6 cellular contexts compared by ENCODE assay signal in genomic region chr9:128161230-128161902, GRCh38. TPM values are rescaled to one million over a fixed set of nuclear protein-coding genes. Genes with fewer than 3 reads are reported as not detected.
DNase-seq lines count a peak whose midpoint lies in the region; ATAC-seq and TF ChIP-seq lines count a peak whose summit lies in the region.
"Not testable (repeated sequence)": the region's sequence is repeated elsewhere in the genome, so short reads cannot be mapped to it uniquely, and the experiment has no call there.

No MANE protein-coding gene starts in this region.

- not testable (repeated sequence) for H3K27me3 Mint-ChIP-seq in nephron progenitor cell (ENCODE audit: low read depth, poor library complexity)

- peak overlapping the region; percentile 81 to 97 (median 94) for H3K4me2 ChIP-seq in BLaER1 treated with 17β-estradiol and CSF1 and Interleukin-3, amounts not matched to agents 10 nM and 100 nM
- H3K4me2 ChIP-seq in KMS-11 (peak overlapping the region; percentile 87), fibroblast of lung (ENCODE audit: extremely low read depth, insufficient read depth, low read length) (peak overlapping the region; percentile 86)

- not testable (repeated sequence) for TF ChIP-seq CTCF in KMS-11 (conservative IDR thresholded peaks at IDR 0.05; ENCODE audit: low read depth, low read length); RWPE1 (conservative IDR thresholded peaks at IDR 0.05; ENCODE audit: low read depth); fibroblast of lung (conservative IDR thresholded peaks at IDR 0.05 in 1 of 2, IDR thresholded peaks at IDR 0.05 in 1 of 2; ENCODE audit: low read depth in 1 of 2, low read length in 2 of 2); nephron progenitor cell (IDR thresholded peaks at IDR 0.05)

- peak overlapping the region; percentile 78 for H3K4me3 Mint-ChIP-seq in nephron progenitor cell

- peak overlapping the region; percentile 79 to 97 (median 92); a peak in 18 of 20 replicates for H3K4me3 ChIP-seq in BLaER1 treated with 17β-estradiol and CSF1 and Interleukin-3, amounts not matched to agents 10 nM and 100 nM
- not testable (repeated sequence) for H3K4me3 ChIP-seq in KMS-11 (IDR thresholded peaks at IDR 0.05; ENCODE audit: insufficient read depth, low read depth, low read length)
- H3K4me3 ChIP-seq in fibroblast of lung (replicated peaks in 1 of 4; ENCODE audit: control extremely low read depth in 1 of 4, insufficient read depth in 1 of 4, low read depth in 3 of 4, low read length in 4 of 4), result peak overlapping the region in 3 of 4 experiments; percentile 67 to 93 (median 80)

- POLR2A ChIA-PET in RWPE1 (lab: Yijun Ruan, JAX; ENCODE audit: low non-redundant PET), result interaction anchor here (0.7 to 2.3 kb wide), 3 partner anchors 16 to 33 kb away, joined by 3 to 7 read pairs (median 3); no protein-coding TSS in a partner anchor

- not testable (repeated sequence) for H2AFZ ChIP-seq in KMS-11 (ENCODE audit: low read depth); fibroblast of lung (ENCODE audit: low read length)

- H3K9me3 Mint-ChIP-seq in activated naive CD4-positive, alpha-beta T cell treated with anti-CD3 and anti-CD28 coated beads, Interleukin-2, amount 50 U/mL, for 72 hours; nephron progenitor cell: not testable (repeated sequence)

- not testable (repeated sequence) for DNase-seq in RWPE1 (ENCODE audit: low spot score); activated naive CD4-positive, alpha-beta T cell treated with anti-CD3 and anti-CD28 coated beads, Interleukin-2, amount 50 U/mL, for 72 hours (ENCODE audit: low spot score in 2 of 2); fibroblast of lung (ENCODE audit: low read depth in 2 of 2); nephron progenitor cell

- H3K4me1 ChIP-seq in BLaER1 treated with 17β-estradiol and CSF1 and Interleukin-3, amounts not matched to agents 10 nM and 100 nM, result peaks cover 18 to 48% (median 25%) of the 10 kb centered on the region in 10 experiments
- H3K4me1 ChIP-seq in KMS-11 (ENCODE audit: low read depth, poor library complexity, severe bottlenecking); fibroblast of lung (ENCODE audit: control insufficient read depth, extremely low read depth, insufficient read depth, low read length): not testable (repeated sequence)

- H3K9me3 ChIP-seq in BLaER1 treated with 17β-estradiol and CSF1 and Interleukin-3, amounts not matched to agents 10 nM and 100 nM (replicated peaks in 1 of 11); fibroblast of lung (ENCODE audit: control insufficient read depth, insufficient read depth, low read depth, low read length): not testable (repeated sequence)

- H3K36me3 Mint-ChIP-seq in activated naive CD4-positive, alpha-beta T cell treated with anti-CD3 and anti-CD28 coated beads, Interleukin-2, amount 50 U/mL, for 72 hours, result not testable (repeated sequence)
- H3K36me3 Mint-ChIP-seq in nephron progenitor cell (ENCODE audit: low read depth), result peaks cover 27% of the 10 kb centered on the region

- H3K27me3 ChIP-seq in BLaER1 treated with 17β-estradiol and CSF1 and Interleukin-3, amounts not matched to agents 10 nM and 100 nM; KMS-11 (ENCODE audit: insufficient read depth, low read depth); fibroblast of lung (ENCODE audit: control insufficient read depth, insufficient read depth, low read length): not testable (repeated sequence)

- H3K36me3 ChIP-seq in BLaER1 treated with 17β-estradiol and CSF1 and Interleukin-3, amounts not matched to agents 10 nM and 100 nM, result peaks cover 29 to 48% (median 47%) of the 10 kb centered on the region in 11 experiments
- not testable (repeated sequence) for H3K36me3 ChIP-seq in KMS-11 (ENCODE audit: insufficient read depth); fibroblast of lung (ENCODE audit: control insufficient read depth, insufficient read depth, low read length)

- ATAC-seq in activated naive CD4-positive, alpha-beta T cell treated with anti-CD3 and anti-CD28 coated beads, Interleukin-2, amount 50 U/mL, for 72 hours, result not testable (repeated sequence)

- not testable (repeated sequence) for H3K4me1 Mint-ChIP-seq in nephron progenitor cell

- peaks cover 0 to 57% (median 40%) of the 10 kb centered on the region in 11 experiments; a peak in 19 of 22 replicates for H4K20me1 ChIP-seq in BLaER1 treated with 17β-estradiol and CSF1 and Interleukin-3, amounts not matched to agents 10 nM and 100 nM
- H4K20me1 ChIP-seq in KMS-11 (ENCODE audit: insufficient read depth); fibroblast of lung (ENCODE audit: control insufficient read depth, extremely low read depth, insufficient read depth, low read length): not testable (repeated sequence)

- H3K27ac Mint-ChIP-seq in activated naive CD4-positive, alpha-beta T cell treated with anti-CD3 and anti-CD28 coated beads, Interleukin-2, amount 50 U/mL, for 72 hours, result peak overlapping the region; percentile 55 to 79
- not testable (repeated sequence) for H3K27ac Mint-ChIP-seq in nephron progenitor cell

- peak overlapping the region; percentile 11 to 94 (median 88); a peak in 19 of 22 replicates for H3K9ac ChIP-seq in BLaER1 treated with 17β-estradiol and CSF1 and Interleukin-3, amounts not matched to agents 10 nM and 100 nM
- H3K9ac ChIP-seq in KMS-11; fibroblast of lung (ENCODE audit: insufficient read depth, low read length): not testable (repeated sequence)

- CTCF ChIA-PET in RWPE1 (lab: Yijun Ruan, JAX), result interaction anchor here (0.6 to 1.3 kb wide), 3 partner anchors 37 to 1267 kb away, joined by 3 to 5 read pairs (median 3); no protein-coding TSS in a partner anchor

- H3K79me2 ChIP-seq in KMS-11 (ENCODE audit: insufficient read depth, low read depth); fibroblast of lung (ENCODE audit: control insufficient read depth, insufficient read depth, low read length): not testable (repeated sequence)

- 0 out of 22 replicates have a peak overlapping the region, but pooled peaks of 1 of the 11 experiments have one; percentile 85 for H3K27ac ChIP-seq in BLaER1 treated with 17β-estradiol and CSF1 and Interleukin-3, amounts not matched to agents 10 nM and 100 nM
- not testable (repeated sequence) for H3K27ac ChIP-seq in KMS-11; fibroblast of lung (ENCODE audit: insufficient read depth, low read length)
- peak overlapping the region; percentile 69 for H3K27ac ChIP-seq in RWPE1

RNA-seq across cellular contexts. Expression of gene BBLN, which starts 1.3 kb away (rescaled TPM):
- 10 to 100 TPM; 67.6 to 82.2 TPM for total RNA-seq in activated naive CD4-positive, alpha-beta T cell treated with anti-CD3 and anti-CD28 coated beads, Interleukin-2, amount 50 U/mL, for 72 hours
- total RNA-seq in fibroblast of lung, result 22.1 and 29.4 TPM in 2 replicates
- polyA plus RNA-seq in fibroblast of lung, result 23.8 TPM in 2 replicates
- 46.5 and 66.7 TPM in 2 replicates for polyA plus RNA-seq in fibroblast of lung (2012)
- polyA minus RNA-seq in fibroblast of lung (ENCODE audit: low replicate concordance), result 9.5 and 10.2 TPM in 2 replicates

RNA-seq across cellular contexts. Expression of gene LCN2, which starts 12.1 kb away (rescaled TPM):
- not detected for total RNA-seq in activated naive CD4-positive, alpha-beta T cell treated with anti-CD3 and anti-CD28 coated beads, Interleukin-2, amount 50 U/mL, for 72 hours
- not detected in 2 replicates for total RNA-seq in fibroblast of lung
- polyA plus RNA-seq in fibroblast of lung, result not detected in 2 replicates
- not detected in 2 replicates for polyA plus RNA-seq in fibroblast of lung (2012)
- polyA minus RNA-seq in fibroblast of lung (ENCODE audit: low replicate concordance), result not detected in 2 replicates

RNA-seq across cellular contexts. Expression of gene CIZ1, which starts 30.0 kb away (rescaled TPM):
- total RNA-seq in activated naive CD4-positive, alpha-beta T cell treated with anti-CD3 and anti-CD28 coated beads, Interleukin-2, amount 50 U/mL, for 72 hours, result 100 to 1,000 TPM in 1 of 2 donors, 10 to 100 TPM in 1; 60.1 to 111 TPM
- total RNA-seq in fibroblast of lung, result 21.3 and 27.2 TPM in 2 replicates
- polyA plus RNA-seq in fibroblast of lung, result 26.1 and 48.4 TPM in 2 replicates
- polyA plus RNA-seq in fibroblast of lung (2012), result 71.3 and 119 TPM in 2 replicates
- 169 and 276 TPM in 2 replicates for polyA minus RNA-seq in fibroblast of lung (ENCODE audit: low replicate concordance)

RNA-seq across cellular contexts. Expression of gene PTGES2, which starts 33.8 kb away (rescaled TPM):
- total RNA-seq in activated naive CD4-positive, alpha-beta T cell treated with anti-CD3 and anti-CD28 coated beads, Interleukin-2, amount 50 U/mL, for 72 hours, result 10 to 100 TPM in 1 of 2 donors, 1 to 10 TPM in 1; 6.6 to 50.6 TPM
- total RNA-seq in fibroblast of lung, result 57.3 and 57.6 TPM in 2 replicates
- polyA plus RNA-seq in fibroblast of lung, result 44.8 and 60.7 TPM in 2 replicates
- polyA plus RNA-seq in fibroblast of lung (2012), result 47.2 and 75.5 TPM in 2 replicates
- 38.8 and 98.7 TPM in 2 replicates for polyA minus RNA-seq in fibroblast of lung (ENCODE audit: low replicate concordance)

RNA-seq across cellular contexts. Expression of gene DNM1, which starts 41.8 kb away (rescaled TPM):
- 1 to 10 TPM; 1.6 to 5.1 TPM for total RNA-seq in activated naive CD4-positive, alpha-beta T cell treated with anti-CD3 and anti-CD28 coated beads, Interleukin-2, amount 50 U/mL, for 72 hours
- 11.8 and 30.4 TPM in 2 replicates for total RNA-seq in fibroblast of lung
- 3.7 and 11.6 TPM in 2 replicates for polyA plus RNA-seq in fibroblast of lung
- polyA plus RNA-seq in fibroblast of lung (2012), result 7.7 and 22.6 TPM in 2 replicates
- 14.2 and 47.3 TPM in 2 replicates for polyA minus RNA-seq in fibroblast of lung (ENCODE audit: low replicate concordance)
